ENCODE assay signal across 2 cellular contexts in genomic region chr11:126265801-126266200, GRCh38.
TF ChIP-seq lines count a peak whose summit lies in the region.

No MANE protein-coding gene starts in this region.

TF ChIP-seq in endothelial cell of umbilical vein, 7 proteins besides CTCF, POLR2A, EP300 and RAD21 (continued from another document):
- no peak for TF ChIP-seq POLR2AphosphoS5 (IDR thresholded peaks at IDR 0.05; ENCODE audit: insufficient read depth, low read depth, low read length)

TF ChIP-seq in HEK293T, 16 proteins besides CTCF, POLR2A, EP300 and RAD21 (continued from another document):
- TF ChIP-seq NFRKB (IDR thresholded peaks at IDR 0.05) (no peak), ELF4 (IDR thresholded peaks at IDR 0.05) (no peak), SUZ12 (IDR thresholded peaks at IDR 0.05) (no peak), SP1 (IDR thresholded peaks at IDR 0.05) (no peak), CTBP1 (IDR thresholded peaks at IDR 0.05; ENCODE audit: borderline replicate concordance) (no peak), TARDBP (IDR thresholded peaks at IDR 0.05) (no peak), L3MBTL2 (conservative IDR thresholded peaks at IDR 0.05) (no peak), HDGF (IDR thresholded peaks at IDR 0.05; ENCODE audit: borderline replicate concordance) (no peak), FOXM1 (IDR thresholded peaks at IDR 0.05; ENCODE audit: borderline replicate concordance) (no peak), FOXK2 (IDR thresholded peaks at IDR 0.05) (no peak), BHLHE40 (IDR thresholded peaks at IDR 0.05; ENCODE audit: borderline replicate concordance) (no peak), ZNF384 (IDR thresholded peaks at IDR 0.05) (no peak), PKNOX1 (IDR thresholded peaks at IDR 0.05) (no peak), FOXA1 (IDR thresholded peaks at IDR 0.05) (no peak), ARNT (IDR thresholded peaks at IDR 0.05) (no peak)
